In the genomic region with DNA sequence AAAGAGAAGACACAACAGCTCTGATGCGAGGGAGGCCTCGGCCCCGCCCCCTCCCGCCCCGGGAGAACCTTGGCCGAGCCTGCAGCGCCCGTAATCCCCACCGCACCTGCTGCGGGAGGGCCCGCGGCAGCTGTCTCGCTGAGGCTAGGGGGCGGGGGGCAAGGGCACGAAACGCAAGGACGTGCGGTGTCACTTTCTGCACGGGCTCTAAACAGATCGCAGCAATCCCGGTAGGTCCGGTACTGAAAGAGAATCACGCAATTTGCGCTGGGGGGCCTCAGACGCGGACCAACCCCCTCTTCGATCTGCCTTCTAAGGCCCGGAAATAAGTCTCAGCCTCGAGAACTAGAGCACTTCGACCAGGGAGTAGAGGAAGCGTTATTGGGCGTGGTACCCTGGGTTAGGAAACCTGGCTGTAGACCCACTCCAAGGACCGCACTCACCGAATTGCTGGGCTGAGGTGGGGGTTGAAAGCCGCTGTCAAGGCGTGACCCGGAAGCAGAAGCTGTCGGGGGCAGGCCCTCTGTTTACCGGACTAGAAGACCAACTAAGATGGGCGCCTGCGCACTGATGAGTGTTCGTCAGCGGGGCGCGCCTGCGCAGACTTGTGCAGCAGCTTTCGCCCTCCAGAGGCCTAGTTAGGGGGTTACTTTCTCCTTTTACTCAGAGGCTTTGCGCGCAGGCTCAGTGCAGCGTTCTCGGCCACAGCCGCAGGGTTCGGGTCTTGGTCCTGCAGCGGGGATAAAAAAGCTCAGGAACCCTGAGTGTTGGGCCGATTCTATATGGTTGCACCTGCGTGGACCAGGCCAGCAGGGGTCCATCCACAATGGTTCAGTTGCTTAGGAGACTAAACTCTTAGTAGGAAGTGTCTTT, we compare ENCODE assay signal across 8 cellular contexts. TPM values are rescaled to one million over a fixed set of nuclear protein-coding genes. Genes with fewer than 3 reads are reported as not detected.
DNase-seq lines count a peak whose midpoint lies in the region; ATAC-seq and TF ChIP-seq lines count a peak whose summit lies in the region.

A gene with protein sequence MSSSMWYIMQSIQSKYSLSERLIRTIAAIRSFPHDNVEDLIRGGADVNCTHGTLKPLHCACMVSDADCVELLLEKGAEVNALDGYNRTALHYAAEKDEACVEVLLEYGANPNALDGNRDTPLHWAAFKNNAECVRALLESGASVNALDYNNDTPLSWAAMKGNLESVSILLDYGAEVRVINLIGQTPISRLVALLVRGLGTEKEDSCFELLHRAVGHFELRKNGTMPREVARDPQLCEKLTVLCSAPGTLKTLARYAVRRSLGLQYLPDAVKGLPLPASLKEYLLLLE (minus strand): TSS at position 500 of the 873 bp plus-strand sequence. CDS start 4,019 bp downstream, outside the sequence.

- TF ChIP-seq POLR2A in ovary (IDR thresholded peaks at IDR 0.05) (no peak), thyroid gland (IDR thresholded peaks at IDR 0.05) (peak in 1 of 2 donors; percentile 65)

- H3K36me3 ChIP-seq in ovary (no peaks in the 10 kb centered on the region), thyroid gland (peaks cover 0 to 8% of the 10 kb centered on the region in 2 donors)

- H3K27me3 ChIP-seq in ovary (no peaks in the 10 kb centered on the region), thyroid gland (no peaks in the 10 kb centered on the region)

- peak within 1 kb of the TSS; percentile 79 for H3K4me3 ChIP-seq in ovary
- peak within 1 kb of the TSS; percentile 53 to 92 (median 78) for H3K4me3 ChIP-seq in thyroid gland (replicated peaks in 1 of 3)

- DNase-seq in NCI-H1417 (lab: John Stamatoyannopoulos, UW) = peak; percentile 99 to 100 (median 99)
- peak; percentile 88 to 99 for DNase-seq in SW 1271 (lab: John Stamatoyannopoulos, UW)
- DNase-seq in activated naive CD8-positive, alpha-beta T cell treated with anti-CD3 and anti-CD28 coated beads, Interleukin-2, amount 50 U/mL, for 16 hours (ENCODE audit: low read depth, low spot score) = peak; percentile 98
- peak; percentile 99 for DNase-seq in Right ventricle myocardium inferior (ENCODE audit: missing footprints)
- DNase-seq in ovary = peak; percentile 98 to 100 (median 99)
- peak; percentile 99 for DNase-seq in thyroid gland

- no peak for TF ChIP-seq EP300 in ovary (IDR thresholded peaks at IDR 0.05)

- H3K4me1 ChIP-seq in ovary (ENCODE audit: insufficient read depth) (peaks cover 5% of the 10 kb centered on the region), thyroid gland (peaks cover 8 to 9% of the 10 kb centered on the region in 2 donors)

- ATAC-seq in HG02763 (IDR thresholded peaks at IDR 0.05; ENCODE audit: unreplicated experiment) (peak; percentile 94), Right ventricle myocardium inferior (peak; percentile 99)

- intact Hi-C loops in Right ventricle myocardium inferior (cut with DNase I) = loop anchor here (1.0 to 2.0 kb wide), 2 partner anchors 38 to 51 kb away; a partner anchor contains a TSS
- intact Hi-C loops in ovary (cut with DNase I) = loop anchor here in 2 of 4 donors (5.0 to 10.0 kb wide), 2 partner anchors 52 to 55 kb away; a partner anchor contains a TSS
- intact Hi-C loops in thyroid gland (cut with DNase I) = loop anchor here (10.0 kb wide), 1 partner anchor 442 kb away; no protein-coding TSS in a partner anchor

- H3K27ac ChIP-seq in ovary = peak within 1 kb of the TSS; percentile 26 to 81
- H3K27ac ChIP-seq in thyroid gland = peak within 1 kb of the TSS; percentile 65 to 92 (median 66)

- TF ChIP-seq CTCF in GM12874 (IDR thresholded peaks at IDR 0.05; ENCODE audit: insufficient read depth, low read depth, low read length) (peak; percentile 58), ovary (IDR thresholded peaks at IDR 0.05) (peak; percentile 30 to 82 (median 79)), thyroid gland (IDR thresholded peaks at IDR 0.05) (peak in 4 of 6 experiments; percentile 50 to 68 (median 52))

- H3K9me3 ChIP-seq in ovary = no peaks in the 10 kb centered on the region
- no peaks in the 10 kb centered on the region for H3K9me3 ChIP-seq in thyroid gland

- 0 to 1% (median 0%) methylated on average over 56 of the region's 56 CpGs for WGBS in ovary, 3 donors
- WGBS in thyroid gland, 2 donors = 1% methylated on average over 40 to 46 of the region's 56 CpGs

RNA-seq across cellular contexts. Expression of the gene that starts here (rescaled TPM):
- total RNA-seq in Right ventricle myocardium inferior (80.7 TPM), ovary (10 to 100 TPM; 18.8 to 41.4 (median 29.4) TPM), thyroid gland (10 to 100 TPM; 28.9 to 70.6 (median 33.4) TPM)
- 10 to 100 TPM; 18.8 to 51.6 TPM for polyA plus RNA-seq in ovary

Comparison
In these comparisons a context has a peak if more than half of its experiments do, and no peak if none do; other contexts are left out.
1. Peak in every context shown above with its lines: DNase-seq, ATAC-seq, H3K4me3 ChIP-seq and H3K27ac ChIP-seq.